Comparison of ENCODE assay signal across 12 cellular contexts in genomic region chr11:117606211-117606610, GRCh38.
DNase-seq lines count a peak whose midpoint lies in the region; ATAC-seq and TF ChIP-seq lines count a peak whose summit lies in the region.
"Had no signal": no experiment of that assay in that cellular context is flagged by ENCODE, and none has a peak within 500 bp of the region (broad histone marks: within the 10 kb centered on the region; RNA-seq: fewer than 3 reads in every experiment).

No MANE protein-coding gene starts in this region.

- DNase-seq in stimulated activated CD4-positive, alpha-beta T cell treated with anti-CD3 and anti-CD28 coated beads, Interleukin-15, amount 100 ng/mL, for 24 hours, result peak; percentile 12
- no peak for DNase-seq in stimulated activated CD4-positive, alpha-beta T cell treated with anti-CD3 and anti-CD28 coated beads, Interleukin-12 subunit alpha, Interleukin-12 subunit beta, amount 100 ng/mL, for 4 hours
- DNase-seq in GM20000 (ENCODE audit: low spot score), result peak; percentile 75
- DNase-seq in NCI-H69 (lab: John Stamatoyannopoulos, UW), result peak; percentile 79
- no peak for DNase-seq in NCI-H2029 (lab: John Stamatoyannopoulos, UW)
- no peak for DNase-seq in NCI-H748 (lab: John Stamatoyannopoulos, UW; ENCODE audit: unreplicated experiment)
- DNase-seq in SK-N-DZ (ENCODE audit: low spot score), result no peak
- DNase-seq: activated CD8-positive, alpha-beta memory T cell treated with anti-CD3 and anti-CD28 coated beads for 24 hours; mesenchymal stem cell; NCI-H1048 had no signal

- no peak for TF ChIP-seq CTCF in GM20000 (IDR thresholded peaks at IDR 0.05; ENCODE audit: extremely low read depth, missing control alignments)

- no peak for ATAC-seq in HG03095 (IDR thresholded peaks at IDR 0.05; ENCODE audit: unreplicated experiment)
- ATAC-seq: HepG2 had no signal

Comparison
In these comparisons a context has a peak if more than half of its experiments do, and no peak if none do; other contexts are left out.
1. DNase-seq: peak in stimulated activated CD4-positive, alpha-beta T cell treated with anti-CD3 and anti-CD28 coated beads, Interleukin-15, amount 100 ng/mL, for 24 hours (single experiment), GM20000 (single experiment) and NCI-H69 (single experiment); none in stimulated activated CD4-positive, alpha-beta T cell treated with anti-CD3 and anti-CD28 coated beads, Interleukin-12 subunit alpha, Interleukin-12 subunit beta, amount 100 ng/mL, for 4 hours (single experiment), NCI-H2029 (single experiment), NCI-H748 (single experiment) and SK-N-DZ (single experiment).